Comparison of ENCODE assay signal across 1 cellular context in the genomic region with DNA sequence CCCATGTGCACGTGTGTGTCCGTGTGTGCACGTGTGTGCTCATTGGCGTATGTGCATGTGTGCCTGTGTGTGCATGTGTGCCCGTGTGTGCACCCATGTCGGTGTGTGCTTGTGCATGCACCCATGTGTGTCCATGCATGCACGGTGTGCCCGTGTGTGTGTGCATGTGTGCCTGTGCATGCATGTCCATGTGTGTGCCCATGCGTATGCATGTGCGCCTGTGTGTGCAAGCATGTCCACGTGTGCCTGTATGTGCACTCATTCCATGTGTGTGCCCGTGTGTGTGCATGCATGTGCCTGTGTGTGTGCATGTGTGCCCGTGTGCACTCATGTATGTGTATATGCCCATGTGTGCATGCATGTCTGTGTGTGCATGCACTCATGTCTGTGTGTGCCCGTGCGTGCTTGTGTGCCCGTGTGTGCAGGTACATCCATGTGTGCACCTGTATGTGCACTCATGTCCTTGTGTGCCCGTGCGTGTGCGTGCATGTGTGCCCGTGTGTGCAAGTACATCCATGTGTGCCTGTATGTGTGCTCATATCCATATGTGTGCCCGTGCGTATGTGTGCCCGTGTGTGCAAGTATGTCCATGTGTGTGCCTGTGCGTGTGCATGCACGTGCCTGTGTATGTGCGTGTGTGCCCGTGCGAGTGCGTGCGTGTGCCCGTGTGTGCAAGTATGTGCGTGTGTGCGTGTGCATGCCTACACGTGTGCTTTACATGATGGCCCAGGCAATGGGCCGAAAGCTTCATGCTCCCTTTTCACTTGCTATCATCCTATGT.
A peak's percentile ranks its signal among the peaks of the same experiment; 100 is the strongest.
TF ChIP-seq lines count a peak whose summit lies in the region.

No MANE protein-coding gene starts in this region.

TF ChIP-seq in GM12878, 131 proteins besides CTCF, POLR2A, EP300 and RAD21:
- TF ChIP-seq TCF3 (IDR thresholded peaks at IDR 0.05; ENCODE audit: borderline replicate concordance, insufficient read depth, low read depth, low read length): peak; percentile 73; the same call in 1 of the 2 replicates
- TF ChIP-seq, protein P1, sequence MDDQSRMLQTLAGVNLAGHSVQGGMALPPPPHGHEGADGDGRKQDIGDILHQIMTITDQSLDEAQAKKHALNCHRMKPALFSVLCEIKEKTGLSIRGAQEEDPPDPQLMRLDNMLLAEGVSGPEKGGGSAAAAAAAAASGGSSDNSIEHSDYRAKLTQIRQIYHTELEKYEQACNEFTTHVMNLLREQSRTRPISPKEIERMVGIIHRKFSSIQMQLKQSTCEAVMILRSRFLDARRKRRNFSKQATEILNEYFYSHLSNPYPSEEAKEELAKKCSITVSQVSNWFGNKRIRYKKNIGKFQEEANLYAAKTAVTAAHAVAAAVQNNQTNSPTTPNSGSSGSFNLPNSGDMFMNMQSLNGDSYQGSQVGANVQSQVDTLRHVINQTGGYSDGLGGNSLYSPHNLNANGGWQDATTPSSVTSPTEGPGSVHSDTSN (IDR thresholded peaks at IDR 0.05; ENCODE audit: insufficient replicate concordance, low read depth, low read length): peak; percentile 54
- TF ChIP-seq BCL3 (IDR thresholded peaks at IDR 0.05; ENCODE audit: borderline replicate concordance, insufficient read depth, low read depth, low read length, poor library complexity, severe bottlenecking): peak; percentile 99
- TF ChIP-seq NFXL1 (IDR thresholded peaks at IDR 0.05; ENCODE audit: borderline replicate concordance): no peak
